ENCODE assay signal across 21 cellular contexts in genomic region chr9:37508135-37508833, GRCh38. TPM values are rescaled to one million over a fixed set of nuclear protein-coding genes. Genes with fewer than 3 reads are reported as not detected.
DNase-seq lines count a peak whose midpoint lies in the region; ATAC-seq, FAIRE-seq and TF ChIP-seq lines count a peak whose summit lies in the region.
"Had no signal": no experiment of that assay in that cellular context is flagged by ENCODE, and none has a peak within 500 bp of the region (broad histone marks: within the 10 kb centered on the region; RNA-seq: fewer than 3 reads in every experiment).

No MANE protein-coding gene starts in this region.

- peak; percentile 38 for TF ChIP-seq POLR2A in GM12878 (IDR thresholded peaks at IDR 0.05; ENCODE audit: low read depth, low read length)
- TF ChIP-seq POLR2A in upper lobe of left lung (IDR thresholded peaks at IDR 0.05): no peak

- no peaks in the 10 kb centered on the region for H3K27me3 ChIP-seq in GM12878 (replicated peaks in 1 of 2; ENCODE audit: control insufficient read depth in 2 of 2, insufficient read depth in 2 of 2, low read length in 1 of 2)
- H3K27me3 ChIP-seq in lower lobe of right lung (ENCODE audit: low read depth): no peaks in the 10 kb centered on the region
- no peaks in the 10 kb centered on the region for H3K27me3 ChIP-seq in upper lobe of left lung
- H3K27me3 ChIP-seq: BLaER1 treated with 17β-estradiol and CSF1 and Interleukin-3, amounts not matched to agents 10 nM and 100 nM; esophagus muscularis mucosa; right atrium auricular region; transverse colon had no signal

- TF ChIP-seq CTCF in GM12878 (IDR thresholded peaks at IDR 0.05 in 2 of 3, conservative IDR thresholded peaks at IDR 0.05 in 1 of 3; ENCODE audit: control insufficient read depth in 2 of 3, extremely low read depth in 1 of 3, insufficient read depth in 1 of 3, low read depth in 3 of 3, low read length in 3 of 3): no peak
- no peak for TF ChIP-seq CTCF in lower lobe of right lung (IDR thresholded peaks at IDR 0.05)
- no peak for TF ChIP-seq CTCF in upper lobe of left lung (IDR thresholded peaks at IDR 0.05)

- H3K36me3 ChIP-seq in GM12878 (ENCODE audit: control insufficient read depth in 2 of 2, insufficient read depth in 2 of 2, low read length in 1 of 2) (peaks cover 9 to 16% of the 10 kb centered on the region in 2 experiments; a peak in 2 of 4 replicates), lower lobe of right lung (peaks cover 30% of the 10 kb centered on the region), upper lobe of left lung (peaks cover 0 to 25% (median 10%) of the 10 kb centered on the region in 4 donors)

- no peak overlapping the region for H3K4me3 ChIP-seq in GM12878
- no peak overlapping the region for H3K4me3 ChIP-seq in lower lobe of right lung
- no peak overlapping the region for H3K4me3 ChIP-seq in upper lobe of left lung
- H3K4me3 ChIP-seq: BLaER1 treated with 17β-estradiol and CSF1 and Interleukin-3, amounts not matched to agents 10 nM and 100 nM; esophagus muscularis mucosa; right atrium auricular region; transverse colon had no signal

- no peaks in the 10 kb centered on the region for H3K79me2 ChIP-seq in GM12878 (ENCODE audit: control insufficient read depth, insufficient read depth, low read length)

- CTCF ChIA-PET in activated naive CD4-positive, alpha-beta T cell treated with anti-CD3 and anti-CD28 coated beads for 36 hours (lab: Charles Lee): interaction anchor here (0.6 kb wide), 1 partner anchor 635 kb away, joined by 3 read pairs; no protein-coding TSS in a partner anchor
- CTCF ChIA-PET in GM12878 (lab: Yijun Ruan, JAX): interaction anchor here (0.5 to 2.5 kb wide), 5 partner anchors 16 to 96 kb away, joined by 3 to 10 read pairs (median 5); no protein-coding TSS in a partner anchor

- H3K9me3 ChIP-seq in GM12878 (replicated peaks; ENCODE audit: control insufficient read depth, insufficient read depth, low read length): no peaks in the 10 kb centered on the region
- no peaks in the 10 kb centered on the region for H3K9me3 ChIP-seq in lower lobe of right lung
- no peaks in the 10 kb centered on the region for H3K9me3 ChIP-seq in upper lobe of left lung
- H3K9me3 ChIP-seq: BLaER1 treated with 17β-estradiol and CSF1 and Interleukin-3, amounts not matched to agents 10 nM and 100 nM; esophagus muscularis mucosa; right atrium auricular region; transverse colon had no signal

- WGBS in GM12878 (ENCODE audit: insufficient coverage, insufficient replicate concordance, low lambda C conversion rate, missing lambda C conversion rate): 96% methylated on average over 5 of the region's 5 CpGs
- WGBS in upper lobe of left lung, 2 donors: 80 to 87% methylated on average over 1 to 5 of the region's 5 CpGs

- no peak overlapping the region for H3K9ac ChIP-seq in GM12878 (ENCODE audit: control insufficient read depth, insufficient read depth, low read length)
- H3K9ac ChIP-seq: BLaER1 treated with 17β-estradiol and CSF1 and Interleukin-3, amounts not matched to agents 10 nM and 100 nM had no signal

- H3K27ac ChIP-seq in GM12878 (ENCODE audit: control insufficient read depth, insufficient read depth) (no peak overlapping the region), lower lobe of right lung (no peak overlapping the region), upper lobe of left lung (no peak overlapping the region)
- H3K27ac ChIP-seq: BLaER1 treated with 17β-estradiol and CSF1 and Interleukin-3, amounts not matched to agents 10 nM and 100 nM; esophagus muscularis mucosa; right atrium auricular region; transverse colon had no signal

- no peak for FAIRE-seq in GM12878 (lab: Jason Lieb, UNC)

- H3K4me1 Mint-ChIP-seq in activated naive CD4-positive, alpha-beta T cell treated with anti-CD3 and anti-CD28 coated beads for 36 hours (ENCODE audit: low read depth): peaks cover 2% of the 10 kb centered on the region

- no peak for TF ChIP-seq EP300 in GM12878 (IDR thresholded peaks at IDR 0.05; ENCODE audit: borderline replicate concordance in 1 of 2, control insufficient read depth in 1 of 2, low read depth in 2 of 2, low read length in 2 of 2)
- no peak for TF ChIP-seq EP300 in upper lobe of left lung (IDR thresholded peaks at IDR 0.05)

- H3K36me3 Mint-ChIP-seq in activated naive CD4-positive, alpha-beta T cell treated with anti-CD3 and anti-CD28 coated beads for 36 hours (ENCODE audit: low read depth): peaks cover 20% of the 10 kb centered on the region

- no peak overlapping the region for H2AFZ ChIP-seq in GM12878 (ENCODE audit: control insufficient read depth, low read depth, low read length)

- TF ChIP-seq RAD21 in GM12878 (IDR thresholded peaks at IDR 0.05; ENCODE audit: insufficient read depth, low read depth, low read length): no peak

- RAD21 ChIA-PET in GM12878 (lab: Charles Lee; ENCODE audit: unreplicated experiment): no interaction called here

- H3K27me3 Mint-ChIP-seq in activated naive CD4-positive, alpha-beta T cell treated with anti-CD3 and anti-CD28 coated beads for 36 hours (ENCODE audit: low read depth): no peaks in the 10 kb centered on the region

- H3K4me2 ChIP-seq in GM12878 (ENCODE audit: control insufficient read depth, insufficient read depth): no peak overlapping the region

- H4K20me1 ChIP-seq in GM12878 (ENCODE audit: control insufficient read depth, insufficient read depth): no peaks in the 10 kb centered on the region

- no peaks in the 10 kb centered on the region for H3K4me1 ChIP-seq in GM12878 (ENCODE audit: control insufficient read depth, insufficient read depth, low read length)
- no peaks in the 10 kb centered on the region for H3K4me1 ChIP-seq in lower lobe of right lung
- H3K4me1 ChIP-seq in upper lobe of left lung: no peaks in the 10 kb centered on the region
- H3K4me1 ChIP-seq: esophagus muscularis mucosa, right atrium auricular region, transverse colon had no signal

- in situ Hi-C loops in GM12878 (cut with MboI): no loop called here

- intact Hi-C loops in activated naive CD4-positive, alpha-beta T cell treated with anti-CD3 and anti-CD28 coated beads for 36 hours (cut with micrococcal nuclease): no loop called here
- intact Hi-C loops in GM12878 (cut with micrococcal nuclease; ENCODE audit: unreplicated experiment): no loop called here
- intact Hi-C loops in lower lobe of right lung (cut with DNase I): no loop called here

- ATAC-seq in GM12878 (no peak), lower lobe of right lung (peak; percentile 68 to 82), upper lobe of left lung (ENCODE audit: low FRiP score in 2 of 2) (peak; percentile 54 to 60), GM21529 (IDR thresholded peaks at IDR 0.05; ENCODE audit: unreplicated experiment) (no peak), GM19035 (IDR thresholded peaks at IDR 0.05; ENCODE audit: unreplicated experiment) (no peak), GM21423 (IDR thresholded peaks at IDR 0.05; ENCODE audit: unreplicated experiment) (no peak)

- H3K27ac Mint-ChIP-seq in activated naive CD4-positive, alpha-beta T cell treated with anti-CD3 and anti-CD28 coated beads for 36 hours: peak overlapping the region; percentile 27
- H3K27ac Mint-ChIP-seq: activated T-helper 1 cell treated with anti-CD3 and anti-CD28 coated beads, Interleukin-12 subunit alpha, Interleukin-12 subunit beta, Interleukin-2, Interleukin-4 antibody, amounts not matched to agents 30 ng/mL and 10 ng/mL and 1 ng/mL, durations not matched to agents 14 hours and 24 hours and 36 hours had no signal

- POLR2A ChIA-PET in GM12878 (lab: Charles Lee): interaction anchor here (1.1 kb wide), 1 partner anchor 23 kb away, joined by 4 read pairs; the partner anchor contains the start of gene POLR1E

- no peak overlapping the region for H3K4me3 Mint-ChIP-seq in activated naive CD4-positive, alpha-beta T cell treated with anti-CD3 and anti-CD28 coated beads for 36 hours
- H3K4me3 Mint-ChIP-seq: activated T-helper 1 cell treated with anti-CD3 and anti-CD28 coated beads, Interleukin-12 subunit alpha, Interleukin-12 subunit beta, Interleukin-2, Interleukin-4 antibody, amounts not matched to agents 30 ng/mL and 10 ng/mL and 1 ng/mL, durations not matched to agents 14 hours and 24 hours and 36 hours had no signal

- BruUV-seq in GM12878 (replicated peaks; lab: Mats Ljungman, UMichigan): no TSS peak

- DNase-seq in activated naive CD4-positive, alpha-beta T cell treated with anti-CD3 and anti-CD28 coated beads for 36 hours: no peak
- no peak for DNase-seq in activated naive CD4-positive, alpha-beta T cell treated with Interleukin-2 at 50 U/mL for 16 hours
- no peak for DNase-seq in GM12878 (ENCODE audit: low read depth, low spot score)
- DNase-seq in lower lobe of right lung: peak; percentile 56
- DNase-seq in upper lobe of left lung: no peak
- DNase-seq: 8988T; amygdala; GDM1; left colon; NCI-H1694; NK-92 treated with Interleukin-12 subunit alpha and Interleukin-12 subunit beta, amount 100 ng/mL, for 24 hours; stimulated activated CD4-positive, alpha-beta T cell treated with anti-CD3 and anti-CD28 coated beads, Interleukin-15, amount 100 ng/mL, for 24 hours; stimulated activated naive CD4-positive, alpha-beta T cell treated with Interleukin-2 at 50 U/mL for 16 hours; transverse colon had no signal

- SMC1A ChIA-PET in GM12878 (lab: Charles Lee; ENCODE audit: uncharacterized antibody, unreplicated experiment): interaction anchor here (0.7 to 1.3 kb wide), 3 partner anchors 10 to 95 kb away, joined by 3 read pairs; no protein-coding TSS in a partner anchor

- H3K9me3 Mint-ChIP-seq in activated naive CD4-positive, alpha-beta T cell treated with anti-CD3 and anti-CD28 coated beads for 36 hours: no peaks in the 10 kb centered on the region
- H3K9me3 Mint-ChIP-seq: activated T-helper 1 cell treated with anti-CD3 and anti-CD28 coated beads, Interleukin-12 subunit alpha, Interleukin-12 subunit beta, Interleukin-2, Interleukin-4 antibody, amounts not matched to agents 30 ng/mL and 10 ng/mL and 1 ng/mL, durations not matched to agents 14 hours and 24 hours and 36 hours had no signal

RNA-seq across cellular contexts. Expression of gene POLR1E, which starts 22.5 kb away (rescaled TPM):
- total RNA-seq in activated naive CD4-positive, alpha-beta T cell treated with anti-CD3 and anti-CD28 coated beads for 36 hours: 10 to 100 TPM; 60.7 to 62.9 TPM
- 30.1 and 31.2 TPM in 2 replicates for total RNA-seq in GM12878 (2013; cell fraction: nucleolus; rRNA removed)
- total RNA-seq in GM12878 (2014; rRNA removed): 52.1 and 57.9 TPM in 2 replicates
- total RNA-seq in GM12878 (2014; rRNA removed; fragmentation: Illumina TruSeq; extraction: Trizol): 66.7 and 71.3 TPM in 2 replicates
- total RNA-seq in GM12878 (2021): 47.7 and 48.7 TPM in 2 replicates
- polyA plus RNA-seq in GM12878 (2011; ENCODE audit: low read depth): 30.2 TPM
- 59.7 and 61.1 TPM in 2 replicates for polyA plus RNA-seq in GM12878 (2011; rRNA removed)
- 47.2 and 51.1 TPM in 2 replicates for polyA plus RNA-seq in GM12878 (2011; cell fraction: cytosol; rRNA removed)
- 20.2 and 27.6 TPM in 2 replicates for polyA plus RNA-seq in GM12878 (2011; cell fraction: nucleus; rRNA removed)
- 32.5 and 42.2 TPM in 2 replicates for polyA plus RNA-seq in GM12878 (2012)
- polyA plus RNA-seq in GM12878 (2014; fragmentation: Illumina TruSeq; extraction: Trizol): 65.0 and 66.6 TPM in 2 replicates
- polyA plus RNA-seq in GM12878 (2014; fragmentation: Nextera tagmentation; extraction: Ambion mirVana): 10 to 100 TPM; 13.7 to 27.6 TPM
- 55.7 and 57.2 TPM in 2 replicates for polyA plus RNA-seq in GM12878 (2014; rRNA removed)
- 10 to 100 TPM; 31.4 to 33.3 TPM for polyA plus RNA-seq in GM12878 (2016; fragmentation: Nextera tagmentation; extraction: Ambion mirVana)
- 53.8 and 63.4 TPM in 2 replicates for polyA minus RNA-seq in GM12878 (2011; rRNA and poly(A)+ RNA removed)
- polyA minus RNA-seq in GM12878 (2011; cell fraction: cytosol; rRNA and poly(A)+ RNA removed): 15.1 and 19.5 TPM in 2 replicates
- polyA minus RNA-seq in GM12878 (2011; cell fraction: nucleus; rRNA and poly(A)+ RNA removed): 13.3 and 21.4 TPM in 2 replicates
- total RNA-seq in lower lobe of right lung: 17.3 TPM
- total RNA-seq in upper lobe of left lung: 10 to 100 TPM in 5 of 6 donors, 1 to 10 TPM in 1; 10.0 to 16.9 (median 14.5) TPM

RNA-seq across cellular contexts. Expression of gene ZBTB5, which starts 43.0 kb away (rescaled TPM):
- total RNA-seq in activated naive CD4-positive, alpha-beta T cell treated with anti-CD3 and anti-CD28 coated beads for 36 hours: 10 to 100 TPM; 10.2 TPM
- 35.8 and 37.5 TPM in 2 replicates for total RNA-seq in GM12878 (2013; cell fraction: nucleolus; rRNA removed)
- 12.8 and 15.6 TPM in 2 replicates for total RNA-seq in GM12878 (2014; rRNA removed)
- 11.4 and 12.2 TPM in 2 replicates for total RNA-seq in GM12878 (2014; rRNA removed; fragmentation: Illumina TruSeq; extraction: Trizol)
- 12.7 and 13.3 TPM in 2 replicates for total RNA-seq in GM12878 (2021)
- polyA plus RNA-seq in GM12878 (2011; ENCODE audit: low read depth): 9.4 TPM
- polyA plus RNA-seq in GM12878 (2011; rRNA removed): 29.2 and 32.5 TPM in 2 replicates
- 23.3 and 26.5 TPM in 2 replicates for polyA plus RNA-seq in GM12878 (2011; cell fraction: cytosol; rRNA removed)
- polyA plus RNA-seq in GM12878 (2011; cell fraction: nucleus; rRNA removed): 31.1 and 48.9 TPM in 2 replicates
- polyA plus RNA-seq in GM12878 (2012): 11.2 and 14.0 TPM in 2 replicates
- 14.3 and 14.5 TPM in 2 replicates for polyA plus RNA-seq in GM12878 (2014; fragmentation: Illumina TruSeq; extraction: Trizol)
- 1 to 10 TPM; 1.4 to 2.5 TPM for polyA plus RNA-seq in GM12878 (2014; fragmentation: Nextera tagmentation; extraction: Ambion mirVana)
- 13.0 and 13.2 TPM in 2 replicates for polyA plus RNA-seq in GM12878 (2014; rRNA removed)
- 1 to 10 TPM; 4.5 to 4.6 TPM for polyA plus RNA-seq in GM12878 (2016; fragmentation: Nextera tagmentation; extraction: Ambion mirVana)
- polyA minus RNA-seq in GM12878 (2011; rRNA and poly(A)+ RNA removed): 30.5 and 31.2 TPM in 2 replicates
- 8.2 and 9.6 TPM in 2 replicates for polyA minus RNA-seq in GM12878 (2011; cell fraction: cytosol; rRNA and poly(A)+ RNA removed)
- polyA minus RNA-seq in GM12878 (2011; cell fraction: nucleus; rRNA and poly(A)+ RNA removed): 13.8 and 19.0 TPM in 2 replicates
- 9.2 TPM for total RNA-seq in lower lobe of right lung
- 10 to 100 TPM in 3 of 6 donors, 1 to 10 TPM in 3; 7.9 to 15.0 (median 10.0) TPM for total RNA-seq in upper lobe of left lung

Comparison
In these comparisons a context has a peak if more than half of its experiments do, and no peak if none do; other contexts are left out.
1. ATAC-seq: peak in lower lobe of right lung (2 of 2) and upper lobe of left lung (2 of 2); none in GM12878 (single experiment), GM21529 (single experiment), GM19035 (single experiment) and GM21423 (single experiment).